Comparison of ENCODE assay signal across 30 cellular contexts in genomic region chr10:12577610-12578009, GRCh38.
"Had no signal": no experiment of that assay in that cellular context is flagged by ENCODE, and none has a peak within 500 bp of the region (broad histone marks: within the 10 kb centered on the region; RNA-seq: fewer than 3 reads in every experiment).

No MANE protein-coding gene starts in this region.

- H3K27me3 ChIP-seq: adrenal gland, ascending aorta, body of pancreas, brain microvascular endothelial cell, breast epithelium, cardiac muscle cell had no signal

- H3K4me1 ChIP-seq: adrenal gland, breast epithelium had no signal

- H3K27ac ChIP-seq: adrenal gland, ascending aorta, body of pancreas, brain microvascular endothelial cell, breast epithelium, cardiac muscle cell had no signal

- DNase-seq: activated effector memory CD4-positive, alpha-beta T cell treated with anti-CD3 and anti-CD28 coated beads, Interleukin-2, amount 50 U/mL, for 16 hours; activated effector memory CD4-positive, alpha-beta T cell treated with Interleukin-2 at 50 U/mL for 16 hours; activated gamma-delta T cell; activated gamma-delta T cell treated with Interleukin-2 at 50 U/mL for 16 hours; activated naive CD4-positive, alpha-beta T cell; activated naive CD4-positive, alpha-beta T cell treated with anti-CD3 and anti-CD28 coated beads for 36 hours; activated naive CD4-positive, alpha-beta T cell treated with anti-CD3 and anti-CD28 coated beads, Interleukin-2, amount 10 ng/mL, durations not matched to agents 7 days and 5 days; activated naive CD4-positive, alpha-beta T cell treated with anti-CD3 and anti-CD28 coated beads, Interleukin-2, amount 50 U/mL, for 16 hours; activated naive CD4-positive, alpha-beta T cell treated with Interleukin-2 at 50 U/mL for 16 hours; activated naive CD8-positive, alpha-beta T cell treated with anti-CD3 and anti-CD28 coated beads for 36 hours; activated naive CD8-positive, alpha-beta T cell treated with anti-CD3 and anti-CD28 coated beads, Interleukin-2, amount 10 ng/mL, durations not matched to agents 7 days and 5 days; activated naive CD8-positive, alpha-beta T cell treated with anti-CD3 and anti-CD28 coated beads, Interleukin-2, amount 50 U/mL, for 24 hours; activated T-cell treated with anti-CD3 and anti-CD28 coated beads, Interleukin-2, amount 50 U/mL, for 1 hour; activated T-cell treated with anti-CD3 and anti-CD28 coated beads, Interleukin-2, amount 50 U/mL, for 24 hours; activated T-cell treated with anti-CD3 and anti-CD28 coated beads, Interleukin-2, amount 50 U/mL, for 4 hours; activated T-cell treated with anti-CD3 and anti-CD28 coated beads, Interleukin-2, amount 50 U/mL, for 48 hours; activated T-cell treated with anti-CD3 and anti-CD28 coated beads, Interleukin-2, amount 50 U/mL, for 72 hours; adrenal gland; amniotic stem cell; amygdala; anterior cingulate cortex; aorta; body of pancreas; brain microvascular endothelial cell; caudate nucleus; central memory CD4-positive, alpha-beta T cell; cerebellar nuclear complex had no signal

- H3K36me3 ChIP-seq: adrenal gland, ascending aorta, brain microvascular endothelial cell, breast epithelium, cardiac muscle cell had no signal

- H3K4me3 ChIP-seq: adrenal gland, ascending aorta, body of pancreas, breast epithelium, cardiac muscle cell had no signal

- H3K9me3 ChIP-seq: adrenal gland, ascending aorta, body of pancreas had no signal
